1 cellular context compared by ENCODE assay signal in the genomic region with DNA sequence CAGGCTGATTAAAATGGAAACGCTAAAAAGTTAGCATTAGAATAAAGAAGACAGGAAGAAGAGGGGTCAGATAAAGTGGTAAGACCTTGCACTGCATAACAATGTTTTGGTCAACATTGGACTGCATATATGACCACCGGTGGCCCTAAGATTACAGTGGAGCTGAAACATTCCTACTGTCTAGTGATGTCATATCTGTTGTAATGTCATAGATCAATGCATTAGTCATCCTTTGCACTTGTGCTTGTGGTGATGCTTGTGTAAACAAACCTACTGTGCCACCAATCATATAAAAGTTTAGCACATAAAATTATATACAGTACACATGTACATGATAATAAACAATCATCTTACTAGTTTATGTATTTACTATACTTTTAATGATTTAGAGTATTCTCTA.
A peak's percentile ranks its signal among the peaks of the same experiment; 100 is the strongest.
TF ChIP-seq lines count a peak whose summit lies in the region.

No MANE protein-coding gene starts in this region.

TF ChIP-seq in HEK293, 187 proteins besides CTCF, POLR2A, EP300 and RAD21 (continued from another document):
- TF ChIP-seq, protein P1, sequence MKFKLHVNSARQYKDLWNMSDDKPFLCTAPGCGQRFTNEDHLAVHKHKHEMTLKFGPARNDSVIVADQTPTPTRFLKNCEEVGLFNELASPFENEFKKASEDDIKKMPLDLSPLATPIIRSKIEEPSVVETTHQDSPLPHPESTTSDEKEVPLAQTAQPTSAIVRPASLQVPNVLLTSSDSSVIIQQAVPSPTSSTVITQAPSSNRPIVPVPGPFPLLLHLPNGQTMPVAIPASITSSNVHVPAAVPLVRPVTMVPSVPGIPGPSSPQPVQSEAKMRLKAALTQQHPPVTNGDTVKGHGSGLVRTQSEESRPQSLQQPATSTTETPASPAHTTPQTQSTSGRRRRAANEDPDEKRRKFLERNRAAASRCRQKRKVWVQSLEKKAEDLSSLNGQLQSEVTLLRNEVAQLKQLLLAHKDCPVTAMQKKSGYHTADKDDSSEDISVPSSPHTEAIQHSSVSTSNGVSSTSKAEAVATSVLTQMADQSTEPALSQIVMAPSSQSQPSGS (tag by site-specific recombination; IDR thresholded peaks at IDR 0.05; ENCODE audit: low read depth): peak; percentile 76
- TF ChIP-seq INSM2 (tag by site-specific recombination; IDR thresholded peaks at IDR 0.05) (peak; percentile 63), SCRT2 (tag by site-specific recombination; IDR thresholded peaks at IDR 0.05) (peak; percentile 78), ZEB2 (tag by site-specific recombination; IDR thresholded peaks at IDR 0.05) (0 out of 2 replicates have a peak, but pooled peaks have one; percentile 30), SETDB1 (IDR thresholded peaks at IDR 0.05; ENCODE audit: insufficient read length, low read length) (no peak), ZNF366 (tag by site-specific recombination; conservative IDR thresholded peaks at IDR 0.05) (peak; percentile 30; the same call in 1 of the 2 replicates), ZNF843 (tag by site-specific recombination; IDR thresholded peaks at IDR 0.05) (peak; percentile 51; the same call in 1 of the 2 replicates)
- TF ChIP-seq, protein P2, sequence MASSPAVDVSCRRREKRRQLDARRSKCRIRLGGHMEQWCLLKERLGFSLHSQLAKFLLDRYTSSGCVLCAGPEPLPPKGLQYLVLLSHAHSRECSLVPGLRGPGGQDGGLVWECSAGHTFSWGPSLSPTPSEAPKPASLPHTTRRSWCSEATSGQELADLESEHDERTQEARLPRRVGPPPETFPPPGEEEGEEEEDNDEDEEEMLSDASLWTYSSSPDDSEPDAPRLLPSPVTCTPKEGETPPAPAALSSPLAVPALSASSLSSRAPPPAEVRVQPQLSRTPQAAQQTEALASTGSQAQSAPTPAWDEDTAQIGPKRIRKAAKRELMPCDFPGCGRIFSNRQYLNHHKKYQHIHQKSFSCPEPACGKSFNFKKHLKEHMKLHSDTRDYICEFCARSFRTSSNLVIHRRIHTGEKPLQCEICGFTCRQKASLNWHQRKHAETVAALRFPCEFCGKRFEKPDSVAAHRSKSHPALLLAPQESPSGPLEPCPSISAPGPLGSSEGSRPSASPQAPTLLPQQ (tag by site-specific recombination; IDR thresholded peaks at IDR 0.05): 0 out of 2 replicates have a peak, but pooled peaks have one; percentile 37
- TF ChIP-seq, protein P3, sequence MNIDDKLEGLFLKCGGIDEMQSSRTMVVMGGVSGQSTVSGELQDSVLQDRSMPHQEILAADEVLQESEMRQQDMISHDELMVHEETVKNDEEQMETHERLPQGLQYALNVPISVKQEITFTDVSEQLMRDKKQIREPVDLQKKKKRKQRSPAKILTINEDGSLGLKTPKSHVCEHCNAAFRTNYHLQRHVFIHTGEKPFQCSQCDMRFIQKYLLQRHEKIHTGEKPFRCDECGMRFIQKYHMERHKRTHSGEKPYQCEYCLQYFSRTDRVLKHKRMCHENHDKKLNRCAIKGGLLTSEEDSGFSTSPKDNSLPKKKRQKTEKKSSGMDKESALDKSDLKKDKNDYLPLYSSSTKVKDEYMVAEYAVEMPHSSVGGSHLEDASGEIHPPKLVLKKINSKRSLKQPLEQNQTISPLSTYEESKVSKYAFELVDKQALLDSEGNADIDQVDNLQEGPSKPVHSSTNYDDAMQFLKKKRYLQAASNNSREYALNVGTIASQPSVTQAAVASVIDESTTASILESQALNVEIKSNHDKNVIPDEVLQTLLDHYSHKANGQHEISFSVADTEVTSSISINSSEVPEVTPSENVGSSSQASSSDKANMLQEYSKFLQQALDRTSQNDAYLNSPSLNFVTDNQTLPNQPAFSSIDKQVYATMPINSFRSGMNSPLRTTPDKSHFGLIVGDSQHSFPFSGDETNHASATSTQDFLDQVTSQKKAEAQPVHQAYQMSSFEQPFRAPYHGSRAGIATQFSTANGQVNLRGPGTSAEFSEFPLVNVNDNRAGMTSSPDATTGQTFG (tag by site-specific recombination; IDR thresholded peaks at IDR 0.05; ENCODE audit: borderline replicate concordance): no peak
- TF ChIP-seq, protein P4, sequence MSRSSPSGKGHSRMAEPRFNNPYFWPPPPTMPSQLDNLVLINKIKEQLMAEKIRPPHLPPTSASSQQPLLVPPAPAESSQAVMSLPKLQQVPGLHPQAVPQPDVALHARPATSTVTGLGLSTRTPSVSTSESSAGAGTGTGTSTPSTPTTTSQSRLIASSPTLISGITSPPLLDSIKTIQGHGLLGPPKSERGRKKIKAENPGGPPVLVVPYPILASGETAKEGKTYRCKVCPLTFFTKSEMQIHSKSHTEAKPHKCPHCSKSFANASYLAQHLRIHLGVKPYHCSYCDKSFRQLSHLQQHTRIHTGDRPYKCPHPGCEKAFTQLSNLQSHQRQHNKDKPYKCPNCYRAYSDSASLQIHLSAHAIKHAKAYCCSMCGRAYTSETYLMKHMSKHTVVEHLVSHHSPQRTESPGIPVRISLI (tag by site-specific recombination; IDR thresholded peaks at IDR 0.05): no peak
